22 cellular contexts compared by ENCODE assay signal in the genomic region with DNA sequence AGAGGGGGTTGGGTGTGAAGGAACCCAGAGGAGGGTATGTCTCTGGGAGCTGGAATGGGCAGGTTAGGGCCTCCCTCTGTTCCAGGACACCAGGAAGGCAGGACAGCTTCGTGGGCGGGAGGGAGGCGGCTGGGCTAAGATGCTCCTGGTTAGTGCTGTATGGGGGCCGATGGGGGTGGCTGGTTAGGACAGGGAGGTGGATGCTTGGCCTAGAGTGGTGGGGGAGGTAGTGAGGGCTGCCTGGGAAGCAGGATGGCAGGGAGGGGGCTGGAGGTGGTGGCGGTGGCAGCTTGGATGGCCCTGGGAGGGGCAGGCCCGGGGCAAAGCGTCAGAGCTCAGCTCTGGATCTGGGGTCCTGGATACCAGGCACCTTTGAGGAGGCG. TPM values are rescaled to one million over a fixed set of nuclear protein-coding genes. Genes with fewer than 3 reads are reported as not detected.
"Had no signal": no experiment of that assay in that cellular context is flagged by ENCODE, and none has a peak within 500 bp of the region (broad histone marks: within the 10 kb centered on the region; RNA-seq: fewer than 3 reads in every experiment).

No MANE protein-coding gene starts in this region.

- DNase-seq: activated B cell treated with CpG ODN at 0.5 μM for 24 hours; activated CD4-positive, alpha-beta memory T cell treated with anti-CD3 and anti-CD28 coated beads, Interleukin-2, amount 10 ng/mL, durations not matched to agents 7 days and 5 days; brain microvascular endothelial cell; colonic mucosa; esophagus squamous epithelium; gastrocnemius medialis; naive thymus-derived CD4-positive, alpha-beta T cell; stimulated activated CD4-positive, alpha-beta T cell treated with anti-CD3 and anti-CD28 coated beads, Interleukin-4, amount 100 ng/mL, for 1 hour; stimulated activated naive CD8-positive, alpha-beta T cell treated with anti-CD3 and anti-CD28 coated beads, Interleukin-15, Interleukin-2, amounts not matched to agents 100 U/mL and 50 U/mL, for 24 hours; SW 1271; T-helper 17 cell had no signal

- H3K4me1 Mint-ChIP-seq: activated T-helper 17 cell treated with anti-CD3 and anti-CD28 coated beads, Interleukin-2, amount 50 U/mL, for 72 hours; neural crest cell had no signal

- H3K4me3 ChIP-seq: ascending aorta, colonic mucosa, dorsolateral prefrontal cortex, esophagus squamous epithelium, gastrocnemius medialis, lung, spleen, upper lobe of left lung had no signal

- ATAC-seq: activated naive CD4-positive, alpha-beta T cell treated with anti-CD3 and anti-CD28 coated beads, Interleukin-2, amount 50 U/mL, for 72 hours; activated T-helper 17 cell treated with anti-CD3 and anti-CD28 coated beads, Interleukin-2, amount 50 U/mL, for 72 hours; gastrocnemius medialis; naive thymus-derived CD4-positive, alpha-beta T cell; stimulated activated naive CD8-positive, alpha-beta T cell treated with anti-CD3 and anti-CD28 coated beads, Interleukin-15, Interleukin-2, amounts not matched to agents 100 U/mL and 50 U/mL, for 24 hours; T-helper 17 cell had no signal

- H3K4me3 Mint-ChIP-seq: activated B cell treated with CpG ODN at 0.5 μM for 24 hours; activated CD4-positive, alpha-beta memory T cell treated with anti-CD3 and anti-CD28 coated beads, Interleukin-2, amount 10 ng/mL, durations not matched to agents 7 days and 5 days; activated CD4-positive, alpha-beta T cell treated with anti-CD3 and anti-CD28 coated beads, Interleukin-2, amount 10 ng/mL, durations not matched to agents 24 days and 14 days; activated T-cell treated with anti-CD3 and anti-CD28 coated beads, Interleukin-2, amount 50 U/mL, for 24 hours; activated T-helper 17 cell treated with anti-CD3 and anti-CD28 coated beads, Interleukin-2, amount 50 U/mL, for 72 hours; neural crest cell; T-helper 17 cell had no signal

- H3K36me3 ChIP-seq: colonic mucosa had no signal

- H3K27me3 ChIP-seq: ascending aorta, gastrocnemius medialis had no signal

- H3K9me3 ChIP-seq: ascending aorta, colonic mucosa, esophagus squamous epithelium, gastrocnemius medialis, spleen, upper lobe of left lung had no signal

- H3K9me3 Mint-ChIP-seq: activated B cell treated with CpG ODN at 0.5 μM for 24 hours; activated CD4-positive, alpha-beta memory T cell treated with anti-CD3 and anti-CD28 coated beads, Interleukin-2, amount 10 ng/mL, durations not matched to agents 7 days and 5 days; activated CD4-positive, alpha-beta T cell treated with anti-CD3 and anti-CD28 coated beads, Interleukin-2, amount 10 ng/mL, durations not matched to agents 24 days and 14 days; activated naive CD4-positive, alpha-beta T cell treated with anti-CD3 and anti-CD28 coated beads, Interleukin-2, amount 50 U/mL, for 72 hours; activated T-cell treated with anti-CD3 and anti-CD28 coated beads, Interleukin-2, amount 50 U/mL, for 24 hours; activated T-helper 17 cell treated with anti-CD3 and anti-CD28 coated beads, Interleukin-2, amount 50 U/mL, for 72 hours; neural crest cell had no signal

- H3K27ac ChIP-seq: ascending aorta, brain microvascular endothelial cell, colonic mucosa, spleen, upper lobe of left lung had no signal

- H3K4me1 ChIP-seq: ascending aorta had no signal

- H3K27ac Mint-ChIP-seq: activated B cell treated with CpG ODN at 0.5 μM for 24 hours; activated CD4-positive, alpha-beta memory T cell treated with anti-CD3 and anti-CD28 coated beads, Interleukin-2, amount 10 ng/mL, durations not matched to agents 7 days and 5 days; activated CD4-positive, alpha-beta T cell treated with anti-CD3 and anti-CD28 coated beads, Interleukin-2, amount 10 ng/mL, durations not matched to agents 24 days and 14 days; activated naive CD4-positive, alpha-beta T cell treated with anti-CD3 and anti-CD28 coated beads, Interleukin-2, amount 50 U/mL, for 72 hours; activated T-cell treated with anti-CD3 and anti-CD28 coated beads, Interleukin-2, amount 50 U/mL, for 24 hours; activated T-helper 17 cell treated with anti-CD3 and anti-CD28 coated beads, Interleukin-2, amount 50 U/mL, for 72 hours; naive thymus-derived CD4-positive, alpha-beta T cell; T-helper 17 cell had no signal

RNA-seq across cellular contexts. Expression of a gene that starts 6.2 kb away (rescaled TPM):
- polyA plus RNA-seq: keratinocyte; naive thymus-derived CD4-positive, alpha-beta T cell had no signal
